In the genomic region with DNA sequence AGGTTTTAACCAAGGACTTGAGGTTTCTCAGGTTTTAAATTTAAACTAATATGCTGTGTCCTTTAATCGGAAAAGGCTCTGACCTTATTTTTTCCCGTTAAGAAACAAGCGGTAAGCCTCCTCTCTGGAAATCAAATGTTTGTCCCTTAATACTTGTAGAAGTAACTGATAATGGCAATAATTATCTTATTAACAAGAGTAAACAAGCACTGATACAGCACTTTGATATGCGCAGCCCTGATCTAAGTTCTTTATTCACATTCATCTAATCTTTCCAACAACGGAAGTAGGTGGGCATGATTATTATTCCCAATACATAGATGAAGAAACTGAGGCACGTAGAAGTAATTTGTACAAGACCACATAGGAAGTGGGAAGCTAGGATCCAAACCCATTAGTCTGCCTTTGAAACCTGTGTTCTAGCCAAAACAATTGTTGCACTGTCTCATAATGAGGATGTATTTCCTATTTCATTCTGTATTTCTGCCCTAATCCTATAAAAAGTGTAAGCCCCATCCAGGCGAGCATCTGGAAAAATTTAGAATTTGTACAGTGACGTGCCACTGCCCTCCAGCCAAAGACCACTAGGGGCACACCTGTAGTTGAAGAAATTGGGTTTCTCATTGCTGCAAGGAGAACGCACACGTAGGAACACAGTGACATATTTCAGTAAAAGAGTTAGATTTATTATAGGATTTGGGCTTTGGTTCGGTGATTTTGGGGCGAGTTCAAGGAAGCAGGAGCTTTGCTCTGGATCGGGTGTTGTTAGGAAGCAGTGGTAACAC, we compare ENCODE assay signal across 8 cellular contexts. TPM values are rescaled to one million over a fixed set of nuclear protein-coding genes. Genes with fewer than 3 reads are reported as not detected.
DNase-seq lines count a peak whose midpoint lies in the region; ATAC-seq lines count a peak whose summit lies in the region.

No MANE protein-coding gene starts in this region.

- H3K4me1 ChIP-seq in Karpas-422 (ENCODE audit: low read length), result peaks cover 22% of the 10 kb centered on the region

- H3K36me3 ChIP-seq in Karpas-422 (ENCODE audit: insufficient read depth, low read length), result no peaks in the 10 kb centered on the region

- peak overlapping the region; percentile 73 for H3K27ac Mint-ChIP-seq in central memory CD8-positive, alpha-beta T cell (ENCODE audit: low read depth)
- H3K27ac Mint-ChIP-seq in natural killer cell treated with Interleukin-12 subunit alpha and Interleukin-12 subunit beta and Interleukin-15 and Interleukin-18, amount 100 ng/mL, for 72 hours, result peak overlapping the region; percentile 75 to 76

- peaks cover 6% of the 10 kb centered on the region for H3K36me3 Mint-ChIP-seq in central memory CD8-positive, alpha-beta T cell (ENCODE audit: insufficient read depth)
- no peaks in the 10 kb centered on the region for H3K36me3 Mint-ChIP-seq in natural killer cell treated with Interleukin-12 subunit alpha and Interleukin-12 subunit beta and Interleukin-15 and Interleukin-18, amount 100 ng/mL, for 72 hours

- peak overlapping the region; percentile 73 for H3K4me2 ChIP-seq in Karpas-422 (ENCODE audit: low read depth, low read length, poor library complexity, severe bottlenecking)

- no peaks in the 10 kb centered on the region for H3K27me3 ChIP-seq in Karpas-422 (ENCODE audit: low read length)

- H3K27me3 Mint-ChIP-seq in central memory CD8-positive, alpha-beta T cell, result no peaks in the 10 kb centered on the region
- no peaks in the 10 kb centered on the region for H3K27me3 Mint-ChIP-seq in natural killer cell treated with Interleukin-12 subunit alpha and Interleukin-12 subunit beta and Interleukin-15 and Interleukin-18, amount 100 ng/mL, for 72 hours

- DNase-seq in DMS114 treated with DMSO at 0.1 percent for 48 hours (lab: John Stamatoyannopoulos, UW; ENCODE audit: unreplicated experiment) (peak; percentile 9), Karpas-422 (peak; percentile 70), NCI-H2171 (lab: John Stamatoyannopoulos, UW) (no peak)
- no peak for DNase-seq in central memory CD8-positive, alpha-beta T cell (ENCODE audit: low spot score in 2 of 2)
- no peak for DNase-seq in natural killer cell treated with Interleukin-12 subunit alpha and Interleukin-12 subunit beta and Interleukin-15 and Interleukin-18, amount 100 ng/mL, for 72 hours (ENCODE audit: low spot score)
- DNase-seq in stimulated activated naive CD4-positive, alpha-beta T cell treated with Interleukin-2 at 50 U/mL for 16 hours (lab: John Stamatoyannopoulos, UW), result no peak

- H3K9ac ChIP-seq in Karpas-422 (ENCODE audit: low read length), result peak overlapping the region; percentile 51

- H2AFZ ChIP-seq in Karpas-422 (ENCODE audit: low read length), result peak overlapping the region; percentile 65

- ATAC-seq in central memory CD8-positive, alpha-beta T cell (replicated peaks; ENCODE audit: extremely low read depth, poor library complexity, severe bottlenecking), result no peak
- ATAC-seq in natural killer cell treated with Interleukin-12 subunit alpha and Interleukin-12 subunit beta and Interleukin-15 and Interleukin-18, amount 100 ng/mL, for 72 hours, result no peak
- ATAC-seq in GM21515 (IDR thresholded peaks at IDR 0.05; ENCODE audit: unreplicated experiment) (no peak), GM19328 (IDR thresholded peaks at IDR 0.05; ENCODE audit: unreplicated experiment) (no peak)

- H3K4me3 Mint-ChIP-seq in central memory CD8-positive, alpha-beta T cell, result peak overlapping the region; percentile 6
- H3K4me3 Mint-ChIP-seq in natural killer cell treated with Interleukin-12 subunit alpha and Interleukin-12 subunit beta and Interleukin-15 and Interleukin-18, amount 100 ng/mL, for 72 hours, result peak overlapping the region; percentile 70

- H4K20me1 ChIP-seq in Karpas-422 (ENCODE audit: insufficient read depth, low read depth, low read length), result no peaks in the 10 kb centered on the region

- H3K9me2 ChIP-seq in Karpas-422 (replicated peaks; ENCODE audit: insufficient read depth, low read length), result no peaks in the 10 kb centered on the region

- peaks cover 7% of the 10 kb centered on the region for H3K4me1 Mint-ChIP-seq in central memory CD8-positive, alpha-beta T cell
- peaks cover 8 to 12% of the 10 kb centered on the region in 2 donors for H3K4me1 Mint-ChIP-seq in natural killer cell treated with Interleukin-12 subunit alpha and Interleukin-12 subunit beta and Interleukin-15 and Interleukin-18, amount 100 ng/mL, for 72 hours (ENCODE audit: low read depth in 2 of 2)

- H3K9me3 ChIP-seq in Karpas-422 (ENCODE audit: low read length), result no peaks in the 10 kb centered on the region

- H3K9me3 Mint-ChIP-seq in central memory CD8-positive, alpha-beta T cell, result no peaks in the 10 kb centered on the region
- no peaks in the 10 kb centered on the region for H3K9me3 Mint-ChIP-seq in natural killer cell treated with Interleukin-12 subunit alpha and Interleukin-12 subunit beta and Interleukin-15 and Interleukin-18, amount 100 ng/mL, for 72 hours

- H3K27ac ChIP-seq in Karpas-422 (ENCODE audit: low read length), result peak overlapping the region; percentile 67

- peak overlapping the region; percentile 50 for H3K4me3 ChIP-seq in Karpas-422 (ENCODE audit: low read length)

- peaks cover 17% of the 10 kb centered on the region for H3K79me2 ChIP-seq in Karpas-422 (ENCODE audit: low read length)

RNA-seq across cellular contexts. Expression of gene CXorf58, which starts 0.6 kb away (rescaled TPM):
- total RNA-seq in Karpas-422 (2014; rRNA removed; shearing (Covaris generic); ENCODE audit: low replicate concordance), result not detected in 2 replicates
- not detected for total RNA-seq in natural killer cell treated with Interleukin-12 subunit alpha and Interleukin-12 subunit beta and Interleukin-15 and Interleukin-18, amount 100 ng/mL, for 72 hours

RNA-seq across cellular contexts. Expression of gene APOO, which starts 0.7 kb away (rescaled TPM):
- 27.3 and 37.4 TPM in 2 replicates for total RNA-seq in Karpas-422 (2014; rRNA removed; shearing (Covaris generic); ENCODE audit: low replicate concordance)
- 10 to 100 TPM; 25.6 to 26.3 TPM for total RNA-seq in natural killer cell treated with Interleukin-12 subunit alpha and Interleukin-12 subunit beta and Interleukin-15 and Interleukin-18, amount 100 ng/mL, for 72 hours

Comparison
In these comparisons a context has a peak if more than half of its experiments do, and no peak if none do; other contexts are left out.
1. DNase-seq: peak in DMS114 treated with DMSO at 0.1 percent for 48 hours (single experiment) and Karpas-422 (single experiment); none in central memory CD8-positive, alpha-beta T cell (0 of 2), natural killer cell treated with Interleukin-12 subunit alpha and Interleukin-12 subunit beta and Interleukin-15 and Interleukin-18, amount 100 ng/mL, for 72 hours (single experiment), stimulated activated naive CD4-positive, alpha-beta T cell treated with Interleukin-2 at 50 U/mL for 16 hours (single experiment) and NCI-H2171 (single experiment).